14 cellular contexts compared by ENCODE assay signal in the genomic region with DNA sequence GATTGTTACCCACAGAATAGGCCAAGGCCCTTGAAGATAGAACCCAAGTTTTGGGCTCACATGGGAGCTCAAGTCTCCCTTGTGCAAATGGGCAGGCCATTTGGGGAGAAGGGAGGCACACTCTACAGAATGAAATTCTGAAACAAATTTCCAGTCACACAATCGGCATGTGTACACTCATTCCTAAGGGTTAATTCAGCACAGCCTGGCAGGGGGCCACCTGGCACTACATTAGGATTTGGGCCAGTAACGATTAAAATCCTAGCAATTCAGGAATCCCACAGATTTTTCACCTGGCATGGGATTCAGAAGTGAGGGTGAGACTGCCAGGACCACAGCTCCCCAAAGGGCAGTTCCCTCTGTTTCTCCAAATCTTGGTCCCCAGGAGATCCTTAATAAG. TPM values are rescaled to one million over a fixed set of nuclear protein-coding genes. Genes with fewer than 3 reads are reported as not detected.
DNase-seq lines count a peak whose midpoint lies in the region; ATAC-seq and TF ChIP-seq lines count a peak whose summit lies in the region.
"Had no signal": no experiment of that assay in that cellular context is flagged by ENCODE, and none has a peak within 500 bp of the region (broad histone marks: within the 10 kb centered on the region; RNA-seq: fewer than 3 reads in every experiment).

No MANE protein-coding gene starts in this region.

- peak overlapping the region; percentile 76 for H3K27ac ChIP-seq in RWPE1
- H3K27ac ChIP-seq in epithelial cell of prostate = peak overlapping the region; percentile 40
- no peak overlapping the region for H3K27ac ChIP-seq in caudate nucleus (ENCODE audit: low read depth, low read length)

- H3K27ac Mint-ChIP-seq in activated T-cell treated with anti-CD3 and anti-CD28 coated beads, Interleukin-2, amount 50 U/mL, for 24 hours = peak overlapping the region; percentile 34
- peak overlapping the region; percentile 91 for H3K27ac Mint-ChIP-seq in stimulated activated naive B cell treated with anti-CD40 and anti-IgM and Interleukin-4, amounts not matched to agents 10 μg/mL and 1 μg/mL and 100 μg/mL, for 72 hours
- no peak overlapping the region for H3K27ac Mint-ChIP-seq in activated T-helper 1 cell treated with anti-CD3 and anti-CD28 coated beads, Interleukin-12 subunit alpha, Interleukin-12 subunit beta, Interleukin-2, Interleukin-4 antibody, amounts not matched to agents 30 ng/mL and 10 ng/mL and 1 ng/mL, durations not matched to agents 14 hours and 24 hours and 36 hours

- no peak overlapping the region for H3K4me3 Mint-ChIP-seq in activated T-cell treated with anti-CD3 and anti-CD28 coated beads, Interleukin-2, amount 50 U/mL, for 24 hours
- H3K4me3 Mint-ChIP-seq in stimulated activated naive B cell treated with anti-CD40 and anti-IgM and Interleukin-4, amounts not matched to agents 10 μg/mL and 1 μg/mL and 100 μg/mL, for 72 hours = no peak overlapping the region
- H3K4me3 Mint-ChIP-seq in activated T-helper 1 cell treated with anti-CD3 and anti-CD28 coated beads, Interleukin-12 subunit alpha, Interleukin-12 subunit beta, Interleukin-2, Interleukin-4 antibody, amounts not matched to agents 30 ng/mL and 10 ng/mL and 1 ng/mL, durations not matched to agents 14 hours and 24 hours and 36 hours = no peak overlapping the region

- DNase-seq in activated T-cell treated with anti-CD3 and anti-CD28 coated beads, Interleukin-2, amount 50 U/mL, for 24 hours = no peak
- no peak for DNase-seq in activated T-cell treated with anti-CD3 and anti-CD28 coated beads, Interleukin-2, amount 50 U/mL, for 48 hours
- DNase-seq in RWPE1 (ENCODE audit: low spot score) (peak; percentile 59), epithelial cell of prostate (ENCODE audit: low read depth, low spot score) (no peak), caudate nucleus (lab: John Stamatoyannopoulos, UW) (no peak)
- DNase-seq in stimulated activated naive B cell treated with anti-CD40 and anti-IgM and Interleukin-4, amounts not matched to agents 10 μg/mL and 1 μg/mL and 100 μg/mL, for 72 hours = no peak
- no peak for DNase-seq in activated T-helper 1 cell treated with anti-CD3 and anti-CD28 coated beads, Interleukin-12 subunit alpha, Interleukin-12 subunit beta, Interleukin-2, Interleukin-4 antibody, amounts not matched to agents 30 ng/mL and 10 ng/mL and 1 ng/mL, durations not matched to agents 14 hours and 24 hours and 36 hours (ENCODE audit: low spot score)
- DNase-seq: Karpas-422; kidney; stimulated activated naive CD4-positive, alpha-beta T cell had no signal

- peaks cover 31% of the 10 kb centered on the region for H3K4me1 Mint-ChIP-seq in activated T-cell treated with anti-CD3 and anti-CD28 coated beads, Interleukin-2, amount 50 U/mL, for 24 hours (ENCODE audit: low read depth)
- H3K4me1 Mint-ChIP-seq in stimulated activated naive B cell treated with anti-CD40 and anti-IgM and Interleukin-4, amounts not matched to agents 10 μg/mL and 1 μg/mL and 100 μg/mL, for 72 hours = peaks cover 41 to 70% of the 10 kb centered on the region in 2 donors
- peaks cover 38% of the 10 kb centered on the region for H3K4me1 Mint-ChIP-seq in activated T-helper 1 cell treated with anti-CD3 and anti-CD28 coated beads, Interleukin-12 subunit alpha, Interleukin-12 subunit beta, Interleukin-2, Interleukin-4 antibody, amounts not matched to agents 30 ng/mL and 10 ng/mL and 1 ng/mL, durations not matched to agents 14 hours and 24 hours and 36 hours (ENCODE audit: low read depth)

- no peak for TF ChIP-seq CTCF in RWPE1 (conservative IDR thresholded peaks at IDR 0.05; ENCODE audit: low read depth)

- H3K9me3 Mint-ChIP-seq in activated T-cell treated with anti-CD3 and anti-CD28 coated beads, Interleukin-2, amount 50 U/mL, for 24 hours = no peaks in the 10 kb centered on the region
- H3K9me3 Mint-ChIP-seq in stimulated activated naive B cell treated with anti-CD40 and anti-IgM and Interleukin-4, amounts not matched to agents 10 μg/mL and 1 μg/mL and 100 μg/mL, for 72 hours = no peaks in the 10 kb centered on the region
- no peaks in the 10 kb centered on the region for H3K9me3 Mint-ChIP-seq in activated T-helper 1 cell treated with anti-CD3 and anti-CD28 coated beads, Interleukin-12 subunit alpha, Interleukin-12 subunit beta, Interleukin-2, Interleukin-4 antibody, amounts not matched to agents 30 ng/mL and 10 ng/mL and 1 ng/mL, durations not matched to agents 14 hours and 24 hours and 36 hours

- CTCF ChIA-PET in RWPE1 (lab: Yijun Ruan, JAX) = interaction anchor here (0.7 kb wide), 1 partner anchor 48 kb away, joined by 5 read pairs; no protein-coding TSS in a partner anchor

- POLR2A ChIA-PET in RWPE1 (lab: Yijun Ruan, JAX; ENCODE audit: low non-redundant PET) = no interaction called here

- ATAC-seq in stimulated activated naive B cell treated with anti-CD40 and anti-IgM and Interleukin-4, amounts not matched to agents 10 μg/mL and 1 μg/mL and 100 μg/mL, for 72 hours (replicated peaks) = no peak
- no peak for ATAC-seq in GM19035 (IDR thresholded peaks at IDR 0.05; ENCODE audit: unreplicated experiment)
- ATAC-seq: activated CD4-positive, CD25-positive, alpha-beta regulatory T cell treated with anti-CD3 and anti-CD28 coated beads, Interleukin-2, amount 50 U/mL, for 24 hours had no signal

- intact Hi-C loops in activated T-helper 1 cell treated with anti-CD3 and anti-CD28 coated beads, Interleukin-12 subunit alpha, Interleukin-12 subunit beta, Interleukin-2, Interleukin-4 antibody, amounts not matched to agents 30 ng/mL and 10 ng/mL and 1 ng/mL, durations not matched to agents 14 hours and 24 hours and 36 hours (cut with micrococcal nuclease) = no loop called here

- H3K27me3 Mint-ChIP-seq in activated T-cell treated with anti-CD3 and anti-CD28 coated beads, Interleukin-2, amount 50 U/mL, for 24 hours = no peaks in the 10 kb centered on the region
- H3K27me3 Mint-ChIP-seq in stimulated activated naive B cell treated with anti-CD40 and anti-IgM and Interleukin-4, amounts not matched to agents 10 μg/mL and 1 μg/mL and 100 μg/mL, for 72 hours = no peaks in the 10 kb centered on the region
- H3K27me3 Mint-ChIP-seq in activated T-helper 1 cell treated with anti-CD3 and anti-CD28 coated beads, Interleukin-12 subunit alpha, Interleukin-12 subunit beta, Interleukin-2, Interleukin-4 antibody, amounts not matched to agents 30 ng/mL and 10 ng/mL and 1 ng/mL, durations not matched to agents 14 hours and 24 hours and 36 hours (ENCODE audit: insufficient read depth) = no peaks in the 10 kb centered on the region

- H3K36me3 Mint-ChIP-seq in activated T-cell treated with anti-CD3 and anti-CD28 coated beads, Interleukin-2, amount 50 U/mL, for 24 hours (ENCODE audit: low read depth) = peaks cover 84% of the 10 kb centered on the region
- peaks cover 49 to 69% of the 10 kb centered on the region in 2 donors for H3K36me3 Mint-ChIP-seq in stimulated activated naive B cell treated with anti-CD40 and anti-IgM and Interleukin-4, amounts not matched to agents 10 μg/mL and 1 μg/mL and 100 μg/mL, for 72 hours
- peaks cover 60% of the 10 kb centered on the region for H3K36me3 Mint-ChIP-seq in activated T-helper 1 cell treated with anti-CD3 and anti-CD28 coated beads, Interleukin-12 subunit alpha, Interleukin-12 subunit beta, Interleukin-2, Interleukin-4 antibody, amounts not matched to agents 30 ng/mL and 10 ng/mL and 1 ng/mL, durations not matched to agents 14 hours and 24 hours and 36 hours (ENCODE audit: low read depth)

RNA-seq across cellular contexts. Expression of gene BMP10, which starts 46.4 kb away (rescaled TPM):
- not detected in 2 replicates for total RNA-seq in activated T-helper 1 cell treated with anti-CD3 and anti-CD28 coated beads, Interleukin-12 subunit alpha, Interleukin-12 subunit beta, Interleukin-2, Interleukin-4 antibody, amounts not matched to agents 30 ng/mL and 10 ng/mL and 1 ng/mL, durations not matched to agents 14 hours and 24 hours and 36 hours
- total RNA-seq: endothelial cell of umbilical vein, H1, kidney had no signal
